Comparison of ENCODE assay signal across 8 cellular contexts in genomic region chr1:148263906-148264255, GRCh38.
DNase-seq lines count a peak whose midpoint lies in the region; ATAC-seq, FAIRE-seq and TF ChIP-seq lines count a peak whose summit lies in the region.

No MANE protein-coding gene starts in this region.

- H3K27me3 Mint-ChIP-seq in CD8-positive, alpha-beta memory T cell, result peaks cover 0 to 6% of the 10 kb centered on the region in 2 donors

- H3K4me3 Mint-ChIP-seq in CD8-positive, alpha-beta memory T cell, result peak overlapping the region; percentile 90 to 96 (median 95)

- H3K36me3 ChIP-seq in CD8-positive, alpha-beta memory T cell (ENCODE audit: insufficient read depth, low read length), result no peaks in the 10 kb centered on the region
- H3K36me3 ChIP-seq in HUES6 (ENCODE audit: control insufficient read depth, insufficient read depth, low read length), result no peaks in the 10 kb centered on the region
- H3K36me3 ChIP-seq in bronchial epithelial cell (ENCODE audit: control insufficient read depth, insufficient read depth, low read length), result no peaks in the 10 kb centered on the region
- no peaks in the 10 kb centered on the region for H3K36me3 ChIP-seq in muscle layer of duodenum (ENCODE audit: control insufficient read depth in 1 of 2, insufficient read depth in 2 of 2, low read length in 2 of 2)

- H3K27ac ChIP-seq in CD8-positive, alpha-beta memory T cell (ENCODE audit: low read depth, low read length), result peak overlapping the region; percentile 76
- H3K27ac ChIP-seq in HUES6 (ENCODE audit: low read depth, low read length), result peak overlapping the region; percentile 26; the same call in 1 of the 2 replicates
- no peak overlapping the region for H3K27ac ChIP-seq in muscle layer of duodenum (ENCODE audit: low read length)

- peaks cover 0 to 8% (median 0%) of the 10 kb centered on the region in 3 donors for H3K36me3 Mint-ChIP-seq in CD8-positive, alpha-beta memory T cell

- peaks cover 8 to 20% (median 17%) of the 10 kb centered on the region in 3 donors for H3K4me1 Mint-ChIP-seq in CD8-positive, alpha-beta memory T cell

- POLR2A ChIA-PET in CD8-positive, alpha-beta memory T cell (lab: Charles Lee), result interaction anchor here (0.9 kb wide), 1 partner anchor 70 kb away, joined by 4 read pairs; no protein-coding TSS in a partner anchor

- peak overlapping the region; percentile 80 to 98 (median 94) for H3K27ac Mint-ChIP-seq in CD8-positive, alpha-beta memory T cell

- CTCF ChIA-PET in CD8-positive, alpha-beta memory T cell (lab: Charles Lee), result interaction anchor here (0.8 kb wide), 1 partner anchor 82 kb away, joined by 3 read pairs; no protein-coding TSS in a partner anchor

- H3K4me1 ChIP-seq in CD8-positive, alpha-beta memory T cell (ENCODE audit: insufficient read depth, low read length), result peaks cover 4% of the 10 kb centered on the region
- H3K4me1 ChIP-seq in HUES6 (ENCODE audit: control insufficient read depth, insufficient read depth, low read length), result peaks cover 3% of the 10 kb centered on the region; the same call in 1 of the 2 replicates
- peaks cover 0 to 3% of the 10 kb centered on the region in 2 donors for H3K4me1 ChIP-seq in muscle layer of duodenum (ENCODE audit: control insufficient read depth in 1 of 2, insufficient read depth in 2 of 2, low read length in 2 of 2)

- peak overlapping the region; percentile 89 for H3K4me3 ChIP-seq in CD8-positive, alpha-beta memory T cell (ENCODE audit: low read length)
- H3K4me3 ChIP-seq in HUES6 (ENCODE audit: low read depth, low read length) (peak overlapping the region; percentile 58), bronchial epithelial cell (ENCODE audit: low read depth, low read length) (peak overlapping the region; percentile 49), muscle layer of duodenum (ENCODE audit: low read depth in 1 of 2, low read length in 2 of 2) (peak overlapping the region; percentile 65 to 80)

- DNase-seq in CD8-positive, alpha-beta memory T cell, result peak in 1 of 5 donors; percentile 47
- no peak for DNase-seq in bronchial epithelial cell (ENCODE audit: low read depth)
- no peak for DNase-seq in NCI-H2196 (lab: John Stamatoyannopoulos, UW; ENCODE audit: unreplicated experiment)
- no peak for DNase-seq in GM19239 (ENCODE audit: insufficient read length, low spot score)

- H3K27me3 ChIP-seq in CD8-positive, alpha-beta memory T cell (ENCODE audit: insufficient read depth, low read length, poor library complexity, severe bottlenecking), result no peaks in the 10 kb centered on the region
- no peaks in the 10 kb centered on the region for H3K27me3 ChIP-seq in HUES6 (ENCODE audit: control insufficient read depth, insufficient read depth, low read length)
- H3K27me3 ChIP-seq in bronchial epithelial cell (ENCODE audit: control insufficient read depth, insufficient read depth, low read length), result no peaks in the 10 kb centered on the region
- peaks cover 4% of the 10 kb centered on the region for H3K27me3 ChIP-seq in muscle layer of duodenum (ENCODE audit: low read depth, low read length)

- ATAC-seq in HG03139 (IDR thresholded peaks at IDR 0.05; ENCODE audit: unreplicated experiment) (no peak), GM18870 (IDR thresholded peaks at IDR 0.05; ENCODE audit: unreplicated experiment) (no peak)

- no peak for TF ChIP-seq CTCF in bronchial epithelial cell (IDR thresholded peaks at IDR 0.05; ENCODE audit: insufficient read depth, low read length, severe bottlenecking)

- H3K9me3 ChIP-seq in CD8-positive, alpha-beta memory T cell (ENCODE audit: low read length), result no peaks in the 10 kb centered on the region
- H3K9me3 ChIP-seq in HUES6 (ENCODE audit: control insufficient read depth, insufficient read depth, low read depth, low read length) (no peaks in the 10 kb centered on the region), muscle layer of duodenum (ENCODE audit: control insufficient read depth in 1 of 2, low read length in 2 of 2) (no peaks in the 10 kb centered on the region)

- H3K9ac ChIP-seq in HUES6 (ENCODE audit: low read length), result peak overlapping the region; percentile 96

- no peaks in the 10 kb centered on the region for H3K9me3 Mint-ChIP-seq in CD8-positive, alpha-beta memory T cell

- FAIRE-seq in bronchial epithelial cell (lab: Jason Lieb, UNC) (no peak), GM19239 (lab: Jason Lieb, UNC) (no peak)
